ENCODE assay signal across 1 cellular context in genomic region chr1:29270881-29271390, GRCh38.
TF ChIP-seq lines count a peak whose summit lies in the region.

No MANE protein-coding gene starts in this region.

TF ChIP-seq in IMR-90, 13 proteins besides CTCF, POLR2A, EP300 and RAD21 (continued from another document):
- TF ChIP-seq RFX5 (IDR thresholded peaks at IDR 0.05; ENCODE audit: low read depth, low read length) (no peak), NFE2L2 (IDR thresholded peaks at IDR 0.05; ENCODE audit: low read depth, low read length) (no peak), BHLHE40 (IDR thresholded peaks at IDR 0.05; ENCODE audit: low read depth, low read length) (no peak)
